ENCODE assay signal across 3 cellular contexts in the genomic region with DNA sequence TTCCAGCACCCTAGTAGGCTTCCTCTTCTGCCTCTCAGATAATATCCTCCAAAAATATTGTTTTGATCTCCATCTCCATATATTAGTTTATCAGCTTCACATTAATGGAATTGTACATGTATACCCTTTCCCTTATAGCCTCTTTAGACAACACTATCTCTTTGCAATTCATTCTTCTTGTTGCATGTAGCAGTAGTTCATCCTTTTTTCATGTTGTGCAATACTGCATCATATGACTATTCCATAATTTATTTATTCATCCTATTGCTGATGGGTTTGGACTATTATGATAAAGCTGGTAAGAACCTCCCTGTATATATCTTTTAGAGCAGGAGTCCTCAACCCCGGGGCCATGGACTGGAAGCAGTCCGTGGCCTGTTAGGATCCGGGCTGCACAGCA.
"Had no signal": no experiment of that assay in that cellular context is flagged by ENCODE, and none has a peak within 500 bp of the region (broad histone marks: within the 10 kb centered on the region; RNA-seq: fewer than 3 reads in every experiment).

No MANE protein-coding gene starts in this region.

- H3K4me3 ChIP-seq: GM12878 had no signal

- DNase-seq: GDM1, GF-D8 had no signal

- ATAC-seq: GM12878 had no signal
